Comparison of ENCODE assay signal across 25 cellular contexts in the genomic region with DNA sequence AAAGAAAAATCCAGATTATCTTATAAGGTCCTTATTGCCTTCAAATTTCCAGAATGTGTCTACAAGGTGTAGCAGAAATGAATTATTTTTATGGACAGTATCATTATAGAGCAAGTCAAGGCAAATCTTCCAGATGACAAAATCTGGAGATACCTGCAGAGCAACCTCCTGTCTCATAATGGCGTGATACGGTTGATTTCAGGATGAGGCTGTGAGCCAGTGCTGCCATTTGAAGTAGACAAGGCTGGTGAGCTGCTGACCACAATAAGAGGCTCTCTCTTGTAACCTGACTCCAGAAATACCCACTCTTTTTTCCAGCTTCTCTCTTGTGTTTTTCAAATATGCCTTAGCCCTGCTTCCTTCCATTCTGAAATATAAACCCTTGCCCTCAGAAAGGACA.
"Had no signal": no experiment of that assay in that cellular context is flagged by ENCODE, and none has a peak within 500 bp of the region (broad histone marks: within the 10 kb centered on the region; RNA-seq: fewer than 3 reads in every experiment).

No MANE protein-coding gene starts in this region.

- H3K9me3 Mint-ChIP-seq: type B pancreatic cell had no signal

- ATAC-seq: activated T-cell treated with anti-CD3 and anti-CD28 coated beads, Interleukin-2, amount 50 U/mL, for 72 hours; left lung; naive thymus-derived CD4-positive, alpha-beta T cell had no signal

- H3K36me3 Mint-ChIP-seq: activated CD4-positive, alpha-beta memory T cell treated with anti-CD3 and anti-CD28 coated beads for 36 hours; activated naive CD8-positive, alpha-beta T cell treated with anti-CD3 and anti-CD28 coated beads, Interleukin-2, amount 10 ng/mL, durations not matched to agents 7 days and 5 days; immature natural killer cell; naive thymus-derived CD4-positive, alpha-beta T cell; type B pancreatic cell had no signal

- H3K4me3 ChIP-seq: cardiac muscle cell, left lung, lung, spleen, thoracic aorta, vagina had no signal

- H3K27me3 ChIP-seq: cardiac muscle cell, left lung, spleen, vagina had no signal

- H3K27ac ChIP-seq: cardiac muscle cell, left lung, spleen, thoracic aorta, vagina had no signal

- H3K27me3 Mint-ChIP-seq: activated CD4-positive, alpha-beta memory T cell treated with anti-CD3 and anti-CD28 coated beads for 36 hours; activated naive CD8-positive, alpha-beta T cell treated with anti-CD3 and anti-CD28 coated beads, Interleukin-2, amount 10 ng/mL, durations not matched to agents 7 days and 5 days; dendritic cell treated with granulocyte-macrophage colony-stimulating factor and Interleukin-4, amounts not matched to agents 40 ng/mL and 50 ng/mL, for 4 days; naive thymus-derived CD4-positive, alpha-beta T cell; progenitor cell of endocrine pancreas; type B pancreatic cell had no signal

- H3K9me3 ChIP-seq: thoracic aorta, vagina had no signal

- H3K27ac Mint-ChIP-seq: activated CD4-positive, alpha-beta memory T cell treated with anti-CD3 and anti-CD28 coated beads for 36 hours; activated naive CD4-positive, alpha-beta T cell treated with anti-CD3 and anti-CD28 coated beads for 36 hours; activated naive CD8-positive, alpha-beta T cell treated with anti-CD3 and anti-CD28 coated beads, Interleukin-2, amount 10 ng/mL, durations not matched to agents 7 days and 5 days; activated T-cell treated with anti-CD3 and anti-CD28 coated beads, Interleukin-2, amount 50 U/mL, for 72 hours; dendritic cell treated with granulocyte-macrophage colony-stimulating factor and Interleukin-4, amounts not matched to agents 40 ng/mL and 50 ng/mL, for 4 days; immature natural killer cell; naive thymus-derived CD4-positive, alpha-beta T cell; progenitor cell of endocrine pancreas; type B pancreatic cell had no signal

- H3K4me1 ChIP-seq: left lung, spleen, vagina had no signal

- DNase-seq: activated CD4-positive, alpha-beta memory T cell treated with anti-CD3 and anti-CD28 coated beads for 36 hours; activated CD4-positive, alpha-beta T cell treated with anti-CD3 and anti-CD28 coated beads for 48 hours; activated CD4-positive, CD25-positive, alpha-beta regulatory T cell; activated effector memory CD4-positive, alpha-beta T cell treated with Interleukin-2 at 50 U/mL for 16 hours; activated naive CD4-positive, alpha-beta T cell treated with anti-CD3 and anti-CD28 coated beads for 36 hours; activated naive CD8-positive, alpha-beta T cell treated with anti-CD3 and anti-CD28 coated beads, Interleukin-2, amount 10 ng/mL, durations not matched to agents 7 days and 5 days; activated T-cell treated with anti-CD3 and anti-CD28 coated beads, Interleukin-2, amount 50 U/mL, for 72 hours; amygdala; effector CD8-positive, alpha-beta T cell; foreskin melanocyte; immature natural killer cell; left lung; naive thymus-derived CD4-positive, alpha-beta T cell; retina; spleen; stimulated activated CD4-positive, alpha-beta T cell treated with anti-CD3 and anti-CD28 coated beads, Interleukin-4, amount 100 ng/mL, for 1 hour; stimulated activated naive CD4-positive, alpha-beta T cell; T1000 had no signal

- H3K4me1 Mint-ChIP-seq: activated naive CD8-positive, alpha-beta T cell treated with anti-CD3 and anti-CD28 coated beads, Interleukin-2, amount 10 ng/mL, durations not matched to agents 7 days and 5 days; immature natural killer cell; naive thymus-derived CD4-positive, alpha-beta T cell had no signal

- H3K36me3 ChIP-seq: cardiac muscle cell, left lung, spleen, thoracic aorta, vagina had no signal

- H3K4me3 Mint-ChIP-seq: activated CD4-positive, alpha-beta memory T cell treated with anti-CD3 and anti-CD28 coated beads for 36 hours; activated naive CD4-positive, alpha-beta T cell treated with anti-CD3 and anti-CD28 coated beads for 36 hours; activated naive CD8-positive, alpha-beta T cell treated with anti-CD3 and anti-CD28 coated beads, Interleukin-2, amount 10 ng/mL, durations not matched to agents 7 days and 5 days; activated T-cell treated with anti-CD3 and anti-CD28 coated beads, Interleukin-2, amount 50 U/mL, for 72 hours; dendritic cell treated with granulocyte-macrophage colony-stimulating factor and Interleukin-4, amounts not matched to agents 40 ng/mL and 50 ng/mL, for 4 days; immature natural killer cell; naive thymus-derived CD4-positive, alpha-beta T cell; type B pancreatic cell had no signal
